1 cellular context compared by ENCODE assay signal in the genomic region with DNA sequence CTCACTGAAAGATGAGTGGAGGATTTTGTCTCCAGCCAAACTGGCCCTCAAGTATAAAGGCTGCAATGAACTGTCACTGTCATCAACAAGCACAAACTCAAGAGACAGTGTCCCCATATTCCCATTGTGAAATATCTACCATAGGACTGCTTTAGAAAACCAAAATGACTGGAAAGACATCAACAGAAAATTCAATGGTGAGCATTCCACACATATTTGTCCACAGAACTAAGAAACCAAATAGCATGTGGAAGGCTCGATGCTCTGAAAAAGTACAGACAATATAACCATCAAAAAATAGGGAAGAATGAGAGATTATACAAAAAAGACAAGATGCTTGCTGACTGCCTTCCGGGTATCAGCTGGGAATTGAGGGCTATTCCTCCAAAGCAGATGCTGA.
TF ChIP-seq lines count a peak whose summit lies in the region.

No MANE protein-coding gene starts in this region.

TF ChIP-seq in HepG2, 621 proteins besides CTCF, POLR2A, EP300 and RAD21:
- TF ChIP-seq TSC22D2 (CRISPR knock-in tag; IDR thresholded peaks at IDR 0.05; ENCODE audit: borderline replicate concordance) (no peak), TBX2 (CRISPR knock-in tag; IDR thresholded peaks at IDR 0.05; ENCODE audit: borderline replicate concordance) (no peak)
